Comparison of ENCODE assay signal across 8 cellular contexts in genomic region chr9:137114613-137115393, GRCh38. TPM values are rescaled to one million over a fixed set of nuclear protein-coding genes. Genes with fewer than 3 reads are reported as not detected.
DNase-seq lines count a peak whose midpoint lies in the region; ATAC-seq and TF ChIP-seq lines count a peak whose summit lies in the region.

Gene DPP7 (minus strand): TSS chr9:137114733. CDS start chr9:137114713, 20 bp downstream.

- intact Hi-C loops in left ventricle myocardium superior (cut with micrococcal nuclease) (no loop called here), uterus (cut with DNase I; ENCODE audit: low total_unique reads) (loop anchor here (10.0 kb wide), 1 partner anchor 110 kb away; the partner anchor contains the start of genes CYSRT1, RNF208 and RNF224)

- peak; percentile 66 for ATAC-seq in GM19397 (IDR thresholded peaks at IDR 0.05; ENCODE audit: unreplicated experiment)
- peak; percentile 82 for ATAC-seq in left ventricle myocardium superior

- no peak within 1 kb of the TSS; the same call in 1 of the 2 replicates for H3K9ac ChIP-seq in HUES64 (ENCODE audit: low read depth, low read length)

- H3K27ac ChIP-seq in HUES64 (ENCODE audit: low read depth, low read length) (no peak within 1 kb of the TSS), adipose tissue (ENCODE audit: low read depth, low read length) (no peak within 1 kb of the TSS), uterus (peak within 1 kb of the TSS in 1 of 2 donors; percentile 1)

- peak; percentile 90 for DNase-seq in CD1c-positive myeloid dendritic cell (ENCODE audit: extremely low spot score)
- peak; percentile 71 for DNase-seq in T follicular helper cell (ENCODE audit: low read depth)
- DNase-seq in left ventricle myocardium superior = peak; percentile 89
- no peak for DNase-seq in renal cortical epithelial cell (ENCODE audit: low read depth)
- peak in 1 of 2 donors; percentile 55 for DNase-seq in uterus

- no peaks in the 10 kb centered on the region for H3K9me3 ChIP-seq in HUES64 (ENCODE audit: insufficient read depth, low read depth, low read length)
- no peaks in the 10 kb centered on the region for H3K9me3 ChIP-seq in uterus

- H3K36me3 ChIP-seq in HUES64 (ENCODE audit: insufficient read depth, low read length) (no peaks in the 10 kb centered on the region), uterus (no peaks in the 10 kb centered on the region)

- peaks cover 38% of the 10 kb centered on the region for H3K27me3 ChIP-seq in HUES64 (ENCODE audit: insufficient read depth, low read length)
- no peaks in the 10 kb centered on the region for H3K27me3 ChIP-seq in uterus

- peak; percentile 10 to 25 for TF ChIP-seq POLR2A in uterus (IDR thresholded peaks at IDR 0.05)

- peak in 1 of 4 experiments; percentile 4 for TF ChIP-seq CTCF in uterus (IDR thresholded peaks at IDR 0.05)

- no peaks in the 10 kb centered on the region for H3K4me1 ChIP-seq in HUES64 (ENCODE audit: insufficient read depth, low read length)
- H3K4me1 ChIP-seq in uterus = peaks cover 0 to 6% of the 10 kb centered on the region in 2 donors

- H3K4me3 ChIP-seq in HUES64 (ENCODE audit: low read length) (peak within 1 kb of the TSS; percentile 39), uterus (peak within 1 kb of the TSS; percentile 21 to 59)

- WGBS in HUES64 = 11% methylated on average over 70 of the region's 70 CpGs
- WGBS in adipose tissue, 3 donors = 5% methylated on average over 32 to 69 of the region's 70 CpGs

RNA-seq across cellular contexts. Expression of gene DPP7, which starts in this region (rescaled TPM):
- polyA plus RNA-seq in HUES64 (2013, experiment 1 of 2) = 7.2 TPM
- 10.7 TPM for polyA plus RNA-seq in HUES64 (2013, experiment 2 of 2)
- polyA plus RNA-seq in adipose tissue = 100 to 1,000 TPM; 132 to 152 (median 140) TPM
- total RNA-seq in left ventricle myocardium superior = 155 TPM
- total RNA-seq in renal cortical epithelial cell = 42.3 and 70.2 TPM in 2 replicates
- total RNA-seq in uterus = 100 to 1,000 TPM in 1 of 4 donors, 10 to 100 TPM in 3; 23.2 to 100 (median 76.8) TPM
